ENCODE assay signal across 22 cellular contexts in genomic region chr2:226339616-226340015, GRCh38.
"Had no signal": no experiment of that assay in that cellular context is flagged by ENCODE, and none has a peak within 500 bp of the region (broad histone marks: within the 10 kb centered on the region; RNA-seq: fewer than 3 reads in every experiment).

No MANE protein-coding gene starts in this region.

- H3K4me2 ChIP-seq: KMS-11, SK-N-SH had no signal

- H3K27ac Mint-ChIP-seq: IgD-negative memory B cell had no signal

- DNase-seq: Kasumi-1, MM.1S, MV-4-11, NCI-H1048, NCI-H1105, NCI-H1417, NCI-H1436 treated with DMSO at 0.1 percent for 48 hours, NCI-H1694 treated with DMSO at 0.1 percent for 48 hours, NCI-H1930, NCI-H2081, NCI-H2107, NCI-H2227 treated with DMSO at 0.1 percent for 48 hours, NCI-H524, NCI-H526 treated with DMSO at 0.1 percent for 48 hours, NCI-H748 treated with DMSO at 0.1 percent for 48 hours, SHP77, SK-N-SH, SW 1271 had no signal

- H3K9me3 ChIP-seq: SK-N-SH had no signal

- H3K4me3 Mint-ChIP-seq: IgD-negative memory B cell had no signal

- H3K27me3 Mint-ChIP-seq: IgD-negative memory B cell had no signal

- ATAC-seq: K562 had no signal

- H3K4me3 ChIP-seq: K562 had no signal

- H3K9me3 Mint-ChIP-seq: IgD-negative memory B cell had no signal

- FAIRE-seq: K562 had no signal

- H3K4me1 Mint-ChIP-seq: IgD-negative memory B cell had no signal

- H3K9ac ChIP-seq: KMS-11, SK-N-SH had no signal

- H3K36me3 Mint-ChIP-seq: IgD-negative memory B cell had no signal

- H3K27ac ChIP-seq: KMS-11, RWPE1 had no signal
